ENCODE assay signal across 8 cellular contexts in genomic region chr20:63831696-63832686, GRCh38. TPM values are rescaled to one million over a fixed set of nuclear protein-coding genes. Genes with fewer than 3 reads are reported as not detected.
DNase-seq lines count a peak whose midpoint lies in the region; ATAC-seq and TF ChIP-seq lines count a peak whose summit lies in the region.

No MANE protein-coding gene starts in this region.

- peaks cover 30% of the 10 kb centered on the region for H3K27me3 Mint-ChIP-seq in endodermal cell (ENCODE audit: insufficient read depth)
- H3K27me3 Mint-ChIP-seq in natural killer cell (ENCODE audit: low read depth in 2 of 2): peaks cover 21 to 26% of the 10 kb centered on the region in 2 donors

- H3K4me3 Mint-ChIP-seq in endodermal cell (peak overlapping the region; percentile 50), natural killer cell (peak overlapping the region; percentile 58)

- H3K36me3 ChIP-seq in endodermal cell (ENCODE audit: control insufficient read depth, insufficient read depth, low read length): no peaks in the 10 kb centered on the region

- peaks cover 9% of the 10 kb centered on the region for H3K27me3 ChIP-seq in endodermal cell (ENCODE audit: control insufficient read depth, insufficient read depth, low read length, poor library complexity, severe bottlenecking)

- H3K9ac ChIP-seq in endodermal cell (ENCODE audit: extremely low read depth, low read length, poor library complexity, severe bottlenecking): no peak overlapping the region

- no peak overlapping the region for H3K27ac ChIP-seq in endodermal cell (ENCODE audit: low read depth, low read length)

- ATAC-seq in natural killer cell: peak in 2 of 3 donors; percentile 18 to 34

- peak overlapping the region; percentile 62 for H3K4me3 ChIP-seq in endodermal cell (ENCODE audit: low read length)

- H3K4me1 ChIP-seq in endodermal cell (ENCODE audit: control insufficient read depth, insufficient read depth, low read length): peaks cover 7% of the 10 kb centered on the region

- H3K9me3 Mint-ChIP-seq in endodermal cell: no peaks in the 10 kb centered on the region
- no peaks in the 10 kb centered on the region for H3K9me3 Mint-ChIP-seq in natural killer cell

- WGBS in endodermal cell (ENCODE audit: insufficient coverage in 1 of 2, insufficient read length in 1 of 2), 2 experiments: 11 to 33% methylated on average over 22 to 124 of the region's 124 CpGs

- peaks cover 25% of the 10 kb centered on the region for H3K4me1 Mint-ChIP-seq in endodermal cell
- H3K4me1 Mint-ChIP-seq in natural killer cell: peaks cover 9 to 10% of the 10 kb centered on the region in 2 donors

- DNase-seq in EH (ENCODE audit: low read depth) (peak; percentile 39), HuH-7 (ENCODE audit: low spot score) (peak; percentile 86), endodermal cell (peak; percentile 81), natural killer cell (no peak), NCI-H82 (lab: John Stamatoyannopoulos, UW) (no peak), kidney glomerular epithelial cell (lab: John Stamatoyannopoulos, UW) (no peak), OCI-M2 (lab: John Stamatoyannopoulos, UW; ENCODE audit: unreplicated experiment) (no peak)
- no peak for DNase-seq in stimulated activated naive CD4-positive, alpha-beta T cell treated with Interleukin-2 at 50 U/mL for 16 hours (lab: John Stamatoyannopoulos, UW)

- intact Hi-C loops in natural killer cell (cut with micrococcal nuclease): no loop called here

- TF ChIP-seq CTCF in endodermal cell (conservative IDR thresholded peaks at IDR 0.05): no peak
- no peak for TF ChIP-seq CTCF in natural killer cell (IDR thresholded peaks at IDR 0.05)

- H3K36me3 Mint-ChIP-seq in endodermal cell (ENCODE audit: low read depth): no peaks in the 10 kb centered on the region
- no peaks in the 10 kb centered on the region for H3K36me3 Mint-ChIP-seq in natural killer cell

- no peaks in the 10 kb centered on the region for H3K9me3 ChIP-seq in endodermal cell (ENCODE audit: control insufficient read depth, low read length)

- H3K27ac Mint-ChIP-seq in endodermal cell (no peak overlapping the region), natural killer cell (no peak overlapping the region)

RNA-seq across cellular contexts. Expression of gene ZBTB46, which starts 0.9 kb away (rescaled TPM):
- total RNA-seq in endodermal cell (10 to 100 TPM; 24.9 to 25.9 TPM), natural killer cell (1 to 10 TPM; 1.1 TPM)
- polyA plus RNA-seq in endodermal cell (2013, experiment 1 of 2): 8.4 TPM
- polyA plus RNA-seq in endodermal cell (2013, experiment 2 of 2): 7.5 TPM

RNA-seq across cellular contexts. Expression of gene ABHD16B, which starts 29.3 kb away (rescaled TPM):
- total RNA-seq in endodermal cell (not detected), natural killer cell (not detected)
- not detected for polyA plus RNA-seq in endodermal cell (2013, experiment 1 of 2)
- polyA plus RNA-seq in endodermal cell (2013, experiment 2 of 2): not detected

RNA-seq across cellular contexts. Expression of gene TPD52L2, which starts 33.1 kb away (rescaled TPM):
- total RNA-seq in endodermal cell: 10 to 100 TPM; 68.3 to 85.2 TPM
- polyA plus RNA-seq in endodermal cell (2013, experiment 1 of 2): 68.0 TPM
- polyA plus RNA-seq in endodermal cell (2013, experiment 2 of 2): 64.1 TPM
- 10 to 100 TPM; 36.8 to 47.2 (median 45.1) TPM for total RNA-seq in natural killer cell

Comparison
In these comparisons a context has a peak if more than half of its experiments do, and no peak if none do; other contexts are left out.
1. DNase-seq: peak in EH (single experiment), HuH-7 (single experiment) and endodermal cell (single experiment); none in natural killer cell (single experiment), NCI-H82 (single experiment), kidney glomerular epithelial cell (single experiment), OCI-M2 (single experiment) and stimulated activated naive CD4-positive, alpha-beta T cell treated with Interleukin-2 at 50 U/mL for 16 hours (single experiment).
2. RNA of gene ZBTB46, which starts 0.9 kb away (total RNA-seq): 24.9 to 25.9 TPM in endodermal cell; 1.1 TPM in natural killer cell; every median in the first group is over 10 times any median in the second.